ENCODE assay signal across 16 cellular contexts in genomic region chr7:84492565-84493034, GRCh38.
A peak's percentile ranks its signal among the peaks of the same experiment; 100 is the strongest.
DNase-seq lines count a peak whose midpoint lies in the region; ATAC-seq, FAIRE-seq and TF ChIP-seq lines count a peak whose summit lies in the region.
"Had no signal": no experiment of that assay in that cellular context is flagged by ENCODE, and none has a peak within 500 bp of the region (broad histone marks: within the 10 kb centered on the region; RNA-seq: fewer than 3 reads in every experiment).

No MANE protein-coding gene starts in this region.

- H3K4me1 ChIP-seq in endodermal cell (ENCODE audit: control insufficient read depth, insufficient read depth, low read length), result peaks cover 1% of the 10 kb centered on the region
- H3K4me1 ChIP-seq: heart right ventricle had no signal

- no peaks in the 10 kb centered on the region for H3K9me3 Mint-ChIP-seq in endodermal cell
- H3K9me3 Mint-ChIP-seq: CD8-positive, alpha-beta T cell; naive thymus-derived CD4-positive, alpha-beta T cell; stimulated activated naive CD8-positive, alpha-beta T cell treated with anti-CD3 and anti-CD28 coated beads, Interleukin-15, amount 100 ng/mL, for 72 hours had no signal

- no peak for FAIRE-seq in urothelium cell line (lab: Jason Lieb, UNC)

- no peak overlapping the region for H3K4me3 Mint-ChIP-seq in endodermal cell
- H3K4me3 Mint-ChIP-seq: activated B cell treated with CpG ODN at 0.5 μM for 24 hours; CD8-positive, alpha-beta T cell; naive thymus-derived CD4-positive, alpha-beta T cell; stimulated activated naive CD8-positive, alpha-beta T cell treated with anti-CD3 and anti-CD28 coated beads, Interleukin-15, amount 100 ng/mL, for 72 hours had no signal

- no peak overlapping the region for H3K4me3 ChIP-seq in endodermal cell (ENCODE audit: low read length)
- H3K4me3 ChIP-seq: heart right ventricle had no signal

- DNase-seq in ELR (ENCODE audit: low read depth) (peak; percentile 30), NCI-H2171 (lab: John Stamatoyannopoulos, UW) (peak; percentile 93), endodermal cell (no peak), retina (peak; percentile 78), urothelium cell line (ENCODE audit: low spot score) (no peak)
- DNase-seq: activated B cell treated with CpG ODN at 0.5 μM for 24 hours; activated naive CD4-positive, alpha-beta T cell treated with Interleukin-2 at 50 U/mL for 16 hours; CD8-positive, alpha-beta T cell; HCEC 1CT; heart right ventricle; MM.1S; naive thymus-derived CD4-positive, alpha-beta T cell; stimulated activated naive CD8-positive, alpha-beta T cell treated with anti-CD3 and anti-CD28 coated beads, Interleukin-15, amount 100 ng/mL, for 72 hours had no signal

- H3K4me1 Mint-ChIP-seq in endodermal cell, result peaks cover 6% of the 10 kb centered on the region
- H3K4me1 Mint-ChIP-seq: activated B cell treated with CpG ODN at 0.5 μM for 24 hours; naive thymus-derived CD4-positive, alpha-beta T cell; stimulated activated naive CD8-positive, alpha-beta T cell treated with anti-CD3 and anti-CD28 coated beads, Interleukin-15, amount 100 ng/mL, for 72 hours had no signal

- no peak overlapping the region for H3K9ac ChIP-seq in endodermal cell (ENCODE audit: extremely low read depth, low read length, poor library complexity, severe bottlenecking)

- H3K27me3 ChIP-seq in endodermal cell (ENCODE audit: control insufficient read depth, insufficient read depth, low read length, poor library complexity, severe bottlenecking), result no peaks in the 10 kb centered on the region
- H3K27me3 ChIP-seq: heart right ventricle had no signal

- H3K36me3 ChIP-seq in endodermal cell (ENCODE audit: control insufficient read depth, insufficient read depth, low read length), result no peaks in the 10 kb centered on the region
- H3K36me3 ChIP-seq: heart right ventricle had no signal

- TF ChIP-seq CTCF in endodermal cell (conservative IDR thresholded peaks at IDR 0.05), result no peak

- H3K27me3 Mint-ChIP-seq in endodermal cell (ENCODE audit: insufficient read depth), result no peaks in the 10 kb centered on the region
- H3K27me3 Mint-ChIP-seq: activated B cell treated with CpG ODN at 0.5 μM for 24 hours had no signal

- H3K27ac ChIP-seq in endodermal cell (ENCODE audit: low read depth, low read length), result peak overlapping the region; percentile 25
- H3K27ac ChIP-seq: heart right ventricle had no signal

- no peak overlapping the region for H3K27ac Mint-ChIP-seq in endodermal cell
- H3K27ac Mint-ChIP-seq: activated B cell treated with CpG ODN at 0.5 μM for 24 hours; CD8-positive, alpha-beta T cell; naive thymus-derived CD4-positive, alpha-beta T cell; stimulated activated naive CD8-positive, alpha-beta T cell treated with anti-CD3 and anti-CD28 coated beads, Interleukin-15, amount 100 ng/mL, for 72 hours had no signal

- ATAC-seq in GM21367 (IDR thresholded peaks at IDR 0.05; ENCODE audit: unreplicated experiment), result no peak
- no peak for ATAC-seq in HG03565 (IDR thresholded peaks at IDR 0.05; ENCODE audit: unreplicated experiment)
- ATAC-seq in HG03520 (IDR thresholded peaks at IDR 0.05; ENCODE audit: unreplicated experiment), result no peak
- ATAC-seq: CD8-positive, alpha-beta T cell; heart right ventricle; naive thymus-derived CD4-positive, alpha-beta T cell; stimulated activated naive CD8-positive, alpha-beta T cell treated with anti-CD3 and anti-CD28 coated beads, Interleukin-15, amount 100 ng/mL, for 72 hours had no signal

- WGBS in endodermal cell (ENCODE audit: insufficient coverage in 1 of 2, insufficient read length in 1 of 2), 2 experiments, result 70 to 96% methylated on average over 3 to 7 of the region's 8 CpGs

- no peaks in the 10 kb centered on the region for H3K36me3 Mint-ChIP-seq in endodermal cell (ENCODE audit: low read depth)
- H3K36me3 Mint-ChIP-seq: CD8-positive, alpha-beta T cell; naive thymus-derived CD4-positive, alpha-beta T cell had no signal

- H3K9me3 ChIP-seq in endodermal cell (ENCODE audit: control insufficient read depth, low read length), result peaks cover 4% of the 10 kb centered on the region
- H3K9me3 ChIP-seq: heart right ventricle had no signal

Comparison
In these comparisons a context has a peak if more than half of its experiments do, and no peak if none do; other contexts are left out.
1. DNase-seq: peak in ELR (single experiment), NCI-H2171 (single experiment) and retina (single experiment); none in endodermal cell (single experiment) and urothelium cell line (single experiment).